In genomic region chr1:189149547-189150375, GRCh38 we compare ENCODE assay signal across 1 cellular context.
TF ChIP-seq lines count a peak whose summit lies in the region.

No MANE protein-coding gene starts in this region.

TF ChIP-seq in GM12878, 131 proteins besides CTCF, POLR2A, EP300 and RAD21 (continued from another document):
- TF ChIP-seq E2F4 (IDR thresholded peaks at IDR 0.05; ENCODE audit: low read depth, low read length) = no peak
- no peak for TF ChIP-seq SIX5 (IDR thresholded peaks at IDR 0.05; ENCODE audit: low read depth, low read length, severe bottlenecking)
